8 cellular contexts compared by ENCODE assay signal in genomic region chr16:58494981-58495860, GRCh38.
A peak's percentile ranks its signal among the peaks of the same experiment; 100 is the strongest.
DNase-seq lines count a peak whose midpoint lies in the region; ATAC-seq lines count a peak whose summit lies in the region.

No MANE protein-coding gene starts in this region.

- peak; percentile 75 for ATAC-seq in HG02973 (IDR thresholded peaks at IDR 0.05; ENCODE audit: unreplicated experiment)

- peak; percentile 71 to 91 for DNase-seq in NCI-H2081 (lab: John Stamatoyannopoulos, UW)
- DNase-seq in NCI-H2081 treated with DMSO at 0.1 percent for 48 hours (lab: John Stamatoyannopoulos, UW): no peak
- peak; percentile 54 to 65 for DNase-seq in NCI-H187 (lab: John Stamatoyannopoulos, UW)
- peak; percentile 41 for DNase-seq in T-helper 9 cell
- peak; percentile 96 to 98 for DNase-seq in cerebellar nuclear complex (lab: John Stamatoyannopoulos, UW)
- peak; percentile 94 for DNase-seq in islet precursor cell
- peak; percentile 86 for DNase-seq in stimulated activated CD4-positive, alpha-beta T cell treated with anti-CD3 and anti-CD28 coated beads, Interleukin-15, amount 100 ng/mL, for 24 hours
